ENCODE assay signal across 8 cellular contexts in genomic region chr2:143034292-143035074, GRCh38.
A peak's percentile ranks its signal among the peaks of the same experiment; 100 is the strongest.
DNase-seq lines count a peak whose midpoint lies in the region; ATAC-seq and TF ChIP-seq lines count a peak whose summit lies in the region.

No MANE protein-coding gene starts in this region.

- H3K9me3 ChIP-seq in HAP-1 (no peaks in the 10 kb centered on the region), Peyer's patch (no peaks in the 10 kb centered on the region), parathyroid adenoma (ENCODE audit: control insufficient read depth, low read length) (no peaks in the 10 kb centered on the region)

- H2AFZ ChIP-seq in parathyroid adenoma = peak overlapping the region; percentile 30

- POLR2A ChIA-PET in GM10248 (lab: Yijun Ruan, JAX) = no interaction called here

- no peaks in the 10 kb centered on the region for H3K27me3 ChIP-seq in HAP-1 (ENCODE audit: low read depth)
- H3K27me3 ChIP-seq in Peyer's patch = no peaks in the 10 kb centered on the region
- H3K27me3 ChIP-seq in foreskin keratinocyte = no peaks in the 10 kb centered on the region
- H3K27me3 ChIP-seq in parathyroid adenoma (ENCODE audit: control insufficient read depth, insufficient read depth, low read length) = no peaks in the 10 kb centered on the region

- CTCF ChIA-PET in GM10248 (lab: Yijun Ruan, JAX) = interaction anchor here (0.6 to 3.0 kb wide), 39 partner anchors 8 to 955 kb away, joined by 3 to 19 read pairs (median 4); no protein-coding TSS in a partner anchor

- in situ Hi-C loops in HAP-1 (cut with MboI; ENCODE audit: low sequenced_read_pairs) = no loop called here

- no peak overlapping the region for H3K9ac ChIP-seq in parathyroid adenoma

- peak; percentile 64 for DNase-seq in GM10248 (ENCODE audit: extremely low spot score)
- DNase-seq in HAP-1 (ENCODE audit: low spot score in 2 of 2) = peak; percentile 62 to 85
- peak; percentile 89 for DNase-seq in LoVo (ENCODE audit: low spot score)
- peak in 1 of 3 donors; percentile 81 for DNase-seq in Peyer's patch
- DNase-seq in activated T-helper 1 cell treated with Interleukin-2 at 50 U/mL for 16 hours (ENCODE audit: low read depth) = peak; percentile 15
- peak; percentile 50 to 71 for DNase-seq in foreskin keratinocyte
- no peak for DNase-seq in NK-92 treated with Interleukin-12 subunit alpha and Interleukin-12 subunit beta, amount 100 ng/mL, for 24 hours (lab: John Stamatoyannopoulos, UW)

- no peaks in the 10 kb centered on the region for H3K36me3 ChIP-seq in HAP-1 (replicated peaks)
- H3K36me3 ChIP-seq in Peyer's patch = no peaks in the 10 kb centered on the region
- no peaks in the 10 kb centered on the region for H3K36me3 ChIP-seq in parathyroid adenoma (ENCODE audit: control insufficient read depth, insufficient read depth, low read length)

- TF ChIP-seq CTCF in GM10248 (IDR thresholded peaks at IDR 0.05; ENCODE audit: control extremely low read depth, extremely low read depth, low read depth, missing control alignments) (peak; percentile 79), Peyer's patch (IDR thresholded peaks at IDR 0.05) (peak; percentile 94 to 99 (median 97)), foreskin keratinocyte (conservative IDR thresholded peaks at IDR 0.05) (peak; percentile 100), parathyroid adenoma (IDR thresholded peaks at IDR 0.05) (peak; percentile 92)

- no peaks in the 10 kb centered on the region for H3K79me2 ChIP-seq in parathyroid adenoma

- H3K4me2 ChIP-seq in parathyroid adenoma (ENCODE audit: low read length) = peak overlapping the region; percentile 65

- TF ChIP-seq POLR2A in Peyer's patch (IDR thresholded peaks at IDR 0.05) = no peak

- ATAC-seq in foreskin keratinocyte = peak; percentile 86

- H3K27ac ChIP-seq in Peyer's patch (no peak overlapping the region), foreskin keratinocyte (no peak overlapping the region), parathyroid adenoma (no peak overlapping the region)

- H3K4me3 ChIP-seq in HAP-1 (no peak overlapping the region), Peyer's patch (no peak overlapping the region), parathyroid adenoma (ENCODE audit: low read depth, low read length) (peak overlapping the region; percentile 33)

- H3K4me1 ChIP-seq in HAP-1 (no peaks in the 10 kb centered on the region), Peyer's patch (peaks cover 0 to 3% (median 0%) of the 10 kb centered on the region in 4 donors), foreskin keratinocyte (no peaks in the 10 kb centered on the region), parathyroid adenoma (no peaks in the 10 kb centered on the region)
